ENCODE assay signal across 15 cellular contexts in the genomic region with DNA sequence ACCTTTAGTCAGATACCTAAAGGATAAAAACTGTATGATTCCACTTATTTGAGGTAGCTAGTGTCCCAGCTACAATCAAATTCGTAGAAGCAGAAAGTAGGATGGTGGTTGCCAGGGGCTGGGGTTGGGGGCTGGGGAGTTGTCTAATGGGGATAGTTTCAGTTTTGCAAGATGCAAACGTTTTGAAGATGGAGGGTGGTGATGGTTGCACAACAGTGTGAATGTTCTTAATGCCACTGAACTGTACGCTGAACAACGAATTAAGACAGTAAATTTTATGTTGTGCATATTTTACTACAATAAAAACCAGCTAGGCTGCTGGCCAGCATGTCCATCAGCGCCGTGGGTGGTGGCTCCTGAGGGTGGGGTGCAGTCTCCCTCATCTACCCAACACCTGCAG.
DNase-seq lines count a peak whose midpoint lies in the region; ATAC-seq and TF ChIP-seq lines count a peak whose summit lies in the region.
"Had no signal": no experiment of that assay in that cellular context is flagged by ENCODE, and none has a peak within 500 bp of the region (broad histone marks: within the 10 kb centered on the region; RNA-seq: fewer than 3 reads in every experiment).

No MANE protein-coding gene starts in this region.

- H3K4me1 ChIP-seq in BLaER1 (peaks cover 100% of the 10 kb centered on the region), Peyer's patch (peaks cover 0 to 30% (median 14%) of the 10 kb centered on the region in 4 donors), mammary epithelial cell (ENCODE audit: insufficient read depth, low read length) (peaks cover 8% of the 10 kb centered on the region)
- peaks cover 59% of the 10 kb centered on the region for H3K4me1 ChIP-seq in CD8-positive, alpha-beta T cell (ENCODE audit: insufficient read depth, low read length)

- no peaks in the 10 kb centered on the region for H3K27me3 Mint-ChIP-seq in CD8-positive, alpha-beta T cell (ENCODE audit: low read depth)

- no peak for DNase-seq in CD8-positive, alpha-beta T cell
- DNase-seq in Peyer's patch, result no peak
- peak; percentile 55 for DNase-seq in fibroblast of villous mesenchyme (ENCODE audit: low read depth)
- no peak for DNase-seq in mammary epithelial cell
- DNase-seq in germinal center (ENCODE audit: low spot score), result no peak
- no peak for DNase-seq in inferior parietal cortex (ENCODE audit: extremely low spot score)
- no peak for DNase-seq in NAMALWA (ENCODE audit: low spot score)
- DNase-seq: DMS 273 treated with DMSO at 0.1 percent for 48 hours, left lung, NCI-H1092, NCI-H524, SK-N-SH had no signal

- H3K9me3 ChIP-seq in BLaER1 (no peaks in the 10 kb centered on the region), Peyer's patch (no peaks in the 10 kb centered on the region), mammary epithelial cell (replicated peaks; ENCODE audit: insufficient read depth, low read length) (peaks cover 11% of the 10 kb centered on the region)
- no peaks in the 10 kb centered on the region for H3K9me3 ChIP-seq in CD8-positive, alpha-beta T cell (ENCODE audit: low read length)
- H3K9me3 ChIP-seq: SK-N-SH had no signal

- H4K20me1 ChIP-seq in BLaER1 (no peaks in the 10 kb centered on the region), mammary epithelial cell (ENCODE audit: insufficient read depth, low read length) (no peaks in the 10 kb centered on the region)

- H3K9me3 Mint-ChIP-seq in CD8-positive, alpha-beta T cell, result no peaks in the 10 kb centered on the region

- CTCF ChIA-PET in CD8-positive, alpha-beta T cell (lab: Charles Lee), result interaction anchor here (1.1 to 1.8 kb wide), 2 partner anchors 11 to 140 kb away, joined by 4 to 5 read pairs; no protein-coding TSS in a partner anchor
- CTCF ChIA-PET in mammary epithelial cell (lab: Charles Lee; ENCODE audit: low non-redundant PET), result no interaction called here

- H3K36me3 ChIP-seq in BLaER1 (no peaks in the 10 kb centered on the region), Peyer's patch (no peaks in the 10 kb centered on the region), mammary epithelial cell (ENCODE audit: insufficient read depth, low read length) (no peaks in the 10 kb centered on the region)
- H3K36me3 ChIP-seq in CD8-positive, alpha-beta T cell (ENCODE audit: insufficient read depth, low read length), result no peaks in the 10 kb centered on the region
- H3K36me3 ChIP-seq: left lung had no signal

- H3K4me1 Mint-ChIP-seq in CD8-positive, alpha-beta T cell (ENCODE audit: low read depth), result peaks cover 78% of the 10 kb centered on the region

- H3K27me3 ChIP-seq in BLaER1 (no peaks in the 10 kb centered on the region), Peyer's patch (no peaks in the 10 kb centered on the region), mammary epithelial cell (ENCODE audit: insufficient read depth, low read length) (no peaks in the 10 kb centered on the region)
- no peaks in the 10 kb centered on the region for H3K27me3 ChIP-seq in CD8-positive, alpha-beta T cell (ENCODE audit: insufficient read depth, low read length)
- H3K27me3 ChIP-seq: left lung had no signal

- H3K27ac Mint-ChIP-seq in CD8-positive, alpha-beta T cell, result peak overlapping the region; percentile 61

- peak overlapping the region; percentile 87 for H3K4me2 ChIP-seq in BLaER1
- no peak overlapping the region for H3K4me2 ChIP-seq in mammary epithelial cell (ENCODE audit: insufficient read depth, low read depth, low read length)
- H3K4me2 ChIP-seq: SK-N-SH had no signal

- intact Hi-C loops in CD8-positive, alpha-beta T cell (cut with DNase I, micrococcal nuclease), result loop anchor here (2.0 to 10.0 kb wide), 4 partner anchors 40 to 140 kb away; a partner anchor contains a TSS
- intact Hi-C loops in mammary epithelial cell (cut with micrococcal nuclease), result no loop called here

- dilution Hi-C loops in mammary epithelial cell (cut with HindIII; ENCODE audit: low sequenced_read_pairs), result no loop called here

- POLR2A ChIA-PET in CD8-positive, alpha-beta T cell (lab: Charles Lee), result interaction anchor here (1.2 to 2.6 kb wide), 4 partner anchors 10 to 207 kb away, joined by 4 to 10 read pairs (median 4); no protein-coding TSS in a partner anchor

- ATAC-seq in CD8-positive, alpha-beta T cell, result no peak
- ATAC-seq: left lung, Panc1 had no signal

- WGBS in mammary epithelial cell (ENCODE audit: low coverage, missing lambda C conversion rate), result 18% methylated on average over 3 of the region's 6 CpGs

- no peak for TF ChIP-seq CTCF in CD8-positive, alpha-beta T cell (IDR thresholded peaks at IDR 0.05)
- no peak for TF ChIP-seq CTCF in Peyer's patch (IDR thresholded peaks at IDR 0.05)
- TF ChIP-seq CTCF in fibroblast of villous mesenchyme (IDR thresholded peaks at IDR 0.05; ENCODE audit: insufficient read depth, low read depth, low read length), result no peak
- no peak for TF ChIP-seq CTCF in mammary epithelial cell (conservative IDR thresholded peaks at IDR 0.05 in 1 of 2, IDR thresholded peaks at IDR 0.05 in 1 of 2; ENCODE audit: extremely low read depth in 1 of 2, insufficient read depth in 1 of 2, low read depth in 1 of 2, low read length in 2 of 2)

- no peaks in the 10 kb centered on the region for H3K36me3 Mint-ChIP-seq in CD8-positive, alpha-beta T cell
- H3K36me3 Mint-ChIP-seq: IgD-negative memory B cell had no signal

- peak overlapping the region; percentile 61 for H3K4me3 Mint-ChIP-seq in CD8-positive, alpha-beta T cell

- H3K4me3 ChIP-seq in BLaER1, result peak overlapping the region; percentile 29
- H3K4me3 ChIP-seq in CD8-positive, alpha-beta T cell (ENCODE audit: low read depth, low read length), result peak overlapping the region; percentile 28
- no peak overlapping the region for H3K4me3 ChIP-seq in Peyer's patch
- no peak overlapping the region for H3K4me3 ChIP-seq in fibroblast of villous mesenchyme (ENCODE audit: low read depth, low read length)
- no peak overlapping the region for H3K4me3 ChIP-seq in mammary epithelial cell (replicated peaks in 1 of 3; ENCODE audit: insufficient read depth in 1 of 3, low read depth in 2 of 3, low read length in 3 of 3)
- H3K4me3 ChIP-seq: left lung had no signal

- in situ Hi-C loops in mammary epithelial cell (cut with MboI; ENCODE audit: low sequenced_read_pairs in 2 of 2), result no loop called here

- H3K27ac ChIP-seq in BLaER1, result peak overlapping the region; percentile 85
- no peak overlapping the region for H3K27ac ChIP-seq in CD8-positive, alpha-beta T cell (ENCODE audit: low read depth, low read length)
- H3K27ac ChIP-seq in Peyer's patch, result peak overlapping the region in 3 of 4 donors; percentile 30 to 71 (median 35)
- H3K27ac ChIP-seq in mammary epithelial cell (ENCODE audit: insufficient read depth, low read depth, low read length), result no peak overlapping the region
- H3K27ac ChIP-seq: left lung had no signal

- H2AFZ ChIP-seq in mammary epithelial cell (ENCODE audit: low read depth, low read length), result no peak overlapping the region

- no peak for TF ChIP-seq POLR2A in Peyer's patch (IDR thresholded peaks at IDR 0.05)

- no peaks in the 10 kb centered on the region for H3K79me2 ChIP-seq in mammary epithelial cell (ENCODE audit: insufficient read depth, low read length)

- H3K9ac ChIP-seq in BLaER1 (peak overlapping the region; percentile 59), mammary epithelial cell (ENCODE audit: insufficient read depth, low read length) (no peak overlapping the region)
- H3K9ac ChIP-seq: SK-N-SH had no signal

- BruUV-seq in mammary epithelial cell (replicated peaks; lab: Mats Ljungman, UMichigan), result no TSS peak

Comparison
In these comparisons a context has a peak if more than half of its experiments do, and no peak if none do; other contexts are left out.
1. H3K27ac ChIP-seq: peak in BLaER1 (single experiment) and Peyer's patch (3 of 4); none in CD8-positive, alpha-beta T cell (single experiment) and mammary epithelial cell (single experiment).
2. H3K4me3 ChIP-seq: peak in BLaER1 (single experiment) and CD8-positive, alpha-beta T cell (single experiment); none in Peyer's patch (0 of 4), fibroblast of villous mesenchyme (single experiment) and mammary epithelial cell (0 of 3).